9 cellular contexts compared by ENCODE assay signal in the genomic region with DNA sequence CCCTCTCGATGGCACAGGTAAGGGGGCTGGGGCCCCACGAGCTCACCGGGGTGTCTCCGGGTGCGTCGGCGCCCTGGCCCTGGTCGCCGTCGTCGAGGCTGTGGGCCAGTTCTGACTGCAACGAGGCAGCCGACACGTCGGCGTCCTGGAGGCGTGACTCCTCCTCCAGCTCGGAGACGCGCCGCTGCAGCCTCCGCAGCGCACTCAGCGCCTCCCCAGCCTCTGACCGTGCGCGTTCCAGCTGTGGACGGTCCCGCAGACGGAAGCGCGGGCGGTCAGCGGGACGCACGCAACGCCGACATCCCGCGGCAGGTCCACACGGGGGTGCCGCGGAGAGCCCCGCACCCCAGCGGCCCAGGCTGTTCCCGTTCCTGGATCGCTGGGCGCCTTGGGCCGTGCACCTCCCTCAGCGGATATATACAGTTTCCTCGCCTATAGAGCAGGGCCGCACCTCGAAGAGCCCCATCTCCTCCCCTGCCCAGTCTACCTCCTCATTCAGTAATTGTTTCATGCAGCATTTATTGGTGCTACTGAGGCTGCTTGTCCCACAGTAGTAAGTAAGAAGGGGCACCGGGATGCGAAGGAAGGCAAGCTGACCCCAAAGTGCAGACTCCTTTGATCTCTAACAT. TPM values are rescaled to one million over a fixed set of nuclear protein-coding genes. Genes with fewer than 3 reads are reported as not detected.
DNase-seq lines count a peak whose midpoint lies in the region; ATAC-seq and TF ChIP-seq lines count a peak whose summit lies in the region.
"Had no signal": no experiment of that assay in that cellular context is flagged by ENCODE, and none has a peak within 500 bp of the region (broad histone marks: within the 10 kb centered on the region; RNA-seq: fewer than 3 reads in every experiment).

No MANE protein-coding gene starts in this region.

- peaks cover 25% of the 10 kb centered on the region for H3K36me3 Mint-ChIP-seq in activated T-helper 2 cell treated with anti-CD3 and anti-CD28 coated beads, Interferon-gamma antibody, Interleukin-2, Interleukin-4, amounts not matched to agents 10 μg/mL and 5 μg/mL and 100 μg/mL, durations not matched to agents 14 hours and 24 hours and 36 hours (ENCODE audit: low read depth)
- peaks cover 4 to 12% (median 4%) of the 10 kb centered on the region in 3 donors for H3K36me3 Mint-ChIP-seq in immature natural killer cell

- 0 out of 2 replicates have a peak, but pooled peaks cover 7% of the 10 kb centered on the region for H3F3A ChIP-seq in GM23248 (ENCODE audit: insufficient read depth)

- H3K9me3 ChIP-seq in AG04450 (ENCODE audit: control insufficient read depth, insufficient read depth, low read length) (no peaks in the 10 kb centered on the region; the same call in 1 of the 2 replicates), GM23248 (ENCODE audit: low read depth) (no peaks in the 10 kb centered on the region)

- POLR2A ChIA-PET in AG04450 (lab: Yijun Ruan, JAX) = interaction anchor here (0.5 to 1.9 kb wide), 2 partner anchors 9 to 156 kb away, joined by 3 to 10 read pairs; partner anchors contain the start of gene TNFRSF12A

- H3K27ac ChIP-seq in AG04450 (ENCODE audit: low read depth, low read length) (no peak overlapping the region), GM23248 (no peak overlapping the region)

- DNase-seq in AG04450 (ENCODE audit: low read depth, low spot score) (no peak), GM23248 (peak; percentile 84), immature natural killer cell (no peak), NCI-H187 (lab: John Stamatoyannopoulos, UW) (no peak), DMS114 treated with DMSO at 0.1 percent for 48 hours (lab: John Stamatoyannopoulos, UW; ENCODE audit: unreplicated experiment) (no peak), GM19240 (ENCODE audit: insufficient read length, low spot score) (no peak)
- peak; percentile 52 for DNase-seq in activated T-helper 2 cell treated with anti-CD3 and anti-CD28 coated beads, Interferon-gamma antibody, Interleukin-2, Interleukin-4, amounts not matched to agents 10 μg/mL and 5 μg/mL and 100 μg/mL, durations not matched to agents 14 hours and 24 hours and 36 hours (ENCODE audit: low spot score)

- no peaks in the 10 kb centered on the region; the same call in 1 of the 2 replicates for H3K36me3 ChIP-seq in GM23248 (ENCODE audit: low read depth)

- ATAC-seq in HG02759 (IDR thresholded peaks at IDR 0.05; ENCODE audit: unreplicated experiment) = no peak
- ATAC-seq: sciatic nerve had no signal

- CTCF ChIA-PET in AG04450 (lab: Charles Lee) = interaction anchor here (1.0 to 2.2 kb wide), 4 partner anchors 10 to 100 kb away, joined by 3 to 12 read pairs (median 5); no protein-coding TSS in a partner anchor

- no peaks in the 10 kb centered on the region for H3K9me3 Mint-ChIP-seq in activated T-helper 2 cell treated with anti-CD3 and anti-CD28 coated beads, Interferon-gamma antibody, Interleukin-2, Interleukin-4, amounts not matched to agents 10 μg/mL and 5 μg/mL and 100 μg/mL, durations not matched to agents 14 hours and 24 hours and 36 hours
- H3K9me3 Mint-ChIP-seq in immature natural killer cell = peaks cover 0 to 1% (median 0%) of the 10 kb centered on the region in 6 donors

- H3K4me3 Mint-ChIP-seq in activated T-helper 2 cell treated with anti-CD3 and anti-CD28 coated beads, Interferon-gamma antibody, Interleukin-2, Interleukin-4, amounts not matched to agents 10 μg/mL and 5 μg/mL and 100 μg/mL, durations not matched to agents 14 hours and 24 hours and 36 hours (ENCODE audit: low read depth) = peak overlapping the region; percentile 66
- peak overlapping the region in 3 of 5 donors; percentile 1 to 68 (median 29) for H3K4me3 Mint-ChIP-seq in immature natural killer cell

- H4K20me1 ChIP-seq in GM23248 (ENCODE audit: insufficient read depth) = no peaks in the 10 kb centered on the region

- WGBS in GM23248 (ENCODE audit: low coverage in 1 of 2, low lambda C conversion rate in 2 of 2, missing lambda C conversion rate in 2 of 2), 2 experiments = 8 to 12% methylated on average over 41 to 50 of the region's 55 CpGs

- H3K4me1 Mint-ChIP-seq in activated T-helper 2 cell treated with anti-CD3 and anti-CD28 coated beads, Interferon-gamma antibody, Interleukin-2, Interleukin-4, amounts not matched to agents 10 μg/mL and 5 μg/mL and 100 μg/mL, durations not matched to agents 14 hours and 24 hours and 36 hours (ENCODE audit: low read depth) = peaks cover 23% of the 10 kb centered on the region
- peaks cover 6 to 11% of the 10 kb centered on the region in 2 donors for H3K4me1 Mint-ChIP-seq in immature natural killer cell

- intact Hi-C loops in activated T-helper 2 cell treated with anti-CD3 and anti-CD28 coated beads, Interferon-gamma antibody, Interleukin-2, Interleukin-4, amounts not matched to agents 10 μg/mL and 5 μg/mL and 100 μg/mL, durations not matched to agents 14 hours and 24 hours and 36 hours (cut with micrococcal nuclease) = loop anchor here (2.0 to 10.0 kb wide), 3 partner anchors 15 to 138 kb away; no protein-coding TSS in a partner anchor

- H3K27me3 Mint-ChIP-seq in activated T-helper 2 cell treated with anti-CD3 and anti-CD28 coated beads, Interferon-gamma antibody, Interleukin-2, Interleukin-4, amounts not matched to agents 10 μg/mL and 5 μg/mL and 100 μg/mL, durations not matched to agents 14 hours and 24 hours and 36 hours (ENCODE audit: low read depth) = peaks cover 26% of the 10 kb centered on the region
- peaks cover 12 to 23% (median 23%) of the 10 kb centered on the region in 3 donors for H3K27me3 Mint-ChIP-seq in immature natural killer cell (ENCODE audit: low read depth in 3 of 3)

- H3K4me1 ChIP-seq in GM23248 (ENCODE audit: insufficient read depth) = no peaks in the 10 kb centered on the region

- in situ Hi-C loops in GM23248 (cut with MboI) = no loop called here

- peak overlapping the region; percentile 17; the same call in 1 of the 2 replicates for H3K4me3 ChIP-seq in AG04450 (ENCODE audit: low read depth, low read length)
- H3K4me3 ChIP-seq in GM23248 = peak overlapping the region; percentile 50

- H2AFZ ChIP-seq in GM23248 = peak overlapping the region; percentile 57

- no peaks in the 10 kb centered on the region for H3K9me2 ChIP-seq in GM23248 (ENCODE audit: insufficient read depth)

- H3K27me3 ChIP-seq in AG04450 (ENCODE audit: control insufficient read depth, insufficient read depth, low read length) = peaks cover 46% of the 10 kb centered on the region
- 0 out of 2 replicates have a peak, but pooled peaks cover 7% of the 10 kb centered on the region for H3K27me3 ChIP-seq in GM23248 (replicated peaks; ENCODE audit: insufficient read depth)

- no peaks in the 10 kb centered on the region for H3K79me2 ChIP-seq in GM23248 (ENCODE audit: insufficient read depth)

- H3K4me2 ChIP-seq in GM23248 (ENCODE audit: unreplicated experiment) = peak overlapping the region; percentile 33

- H3K27ac Mint-ChIP-seq in activated T-helper 2 cell treated with anti-CD3 and anti-CD28 coated beads, Interferon-gamma antibody, Interleukin-2, Interleukin-4, amounts not matched to agents 10 μg/mL and 5 μg/mL and 100 μg/mL, durations not matched to agents 14 hours and 24 hours and 36 hours = peak overlapping the region; percentile 49
- no peak overlapping the region for H3K27ac Mint-ChIP-seq in immature natural killer cell

- TF ChIP-seq CTCF in AG04450 (IDR thresholded peaks at IDR 0.05; ENCODE audit: low read depth, low read length) = no peak

- H3K9ac ChIP-seq in GM23248 = peak overlapping the region; percentile 48; the same call in 1 of the 2 replicates

RNA-seq across cellular contexts. Expression of gene THOC6, which starts 5.8 kb away (rescaled TPM):
- polyA plus RNA-seq in AG04450 (2011; rRNA removed) (14.5 and 16.7 TPM in 2 replicates), GM23248 (2016; fragmentation: Nextera tagmentation; extraction: Ambion mirVana) (18.1 and 22.4 TPM in 2 replicates), immature natural killer cell (10 to 100 TPM; 40.1 to 45.4 (median 42.1) TPM)
- polyA minus RNA-seq in AG04450 (2011; rRNA and poly(A)+ RNA removed) = 18.8 and 22.4 TPM in 2 replicates
- 12.3 and 17.7 TPM in 2 replicates for total RNA-seq in GM23248 (2014; rRNA removed; shearing (Covaris generic))
- total RNA-seq in activated T-helper 2 cell treated with anti-CD3 and anti-CD28 coated beads, Interferon-gamma antibody, Interleukin-2, Interleukin-4, amounts not matched to agents 10 μg/mL and 5 μg/mL and 100 μg/mL, durations not matched to agents 14 hours and 24 hours and 36 hours = 59.0 and 59.1 TPM in 2 replicates

RNA-seq across cellular contexts. Expression of gene HCFC1R1, which starts 5.9 kb away (rescaled TPM):
- 51.6 and 73.4 TPM in 2 replicates for polyA plus RNA-seq in AG04450 (2011; rRNA removed)
- polyA minus RNA-seq in AG04450 (2011; rRNA and poly(A)+ RNA removed) = 29.6 and 42.1 TPM in 2 replicates
- total RNA-seq in GM23248 (2014; rRNA removed; shearing (Covaris generic)) = 5.8 and 7.2 TPM in 2 replicates
- polyA plus RNA-seq in GM23248 (2016; fragmentation: Nextera tagmentation; extraction: Ambion mirVana) = 53.2 and 60.4 TPM in 2 replicates
- total RNA-seq in activated T-helper 2 cell treated with anti-CD3 and anti-CD28 coated beads, Interferon-gamma antibody, Interleukin-2, Interleukin-4, amounts not matched to agents 10 μg/mL and 5 μg/mL and 100 μg/mL, durations not matched to agents 14 hours and 24 hours and 36 hours = 29.9 and 30.3 TPM in 2 replicates
- polyA plus RNA-seq in immature natural killer cell = 10 to 100 TPM; 17.2 to 37.3 (median 21.5) TPM

RNA-seq across cellular contexts. Expression of gene BICDL2, which starts 7.1 kb away (rescaled TPM):
- polyA plus RNA-seq in AG04450 (2011; rRNA removed) (not detected in 2 replicates), GM23248 (2016; fragmentation: Nextera tagmentation; extraction: Ambion mirVana) (0.30 and 0.63 TPM in 2 replicates), immature natural killer cell (not detected)
- not detected in 2 replicates for polyA minus RNA-seq in AG04450 (2011; rRNA and poly(A)+ RNA removed)
- total RNA-seq in GM23248 (2014; rRNA removed; shearing (Covaris generic)) = 0.11 TPM in 1 of 2 replicates, not detected in the other
- 0.71 and 0.84 TPM in 2 replicates for total RNA-seq in activated T-helper 2 cell treated with anti-CD3 and anti-CD28 coated beads, Interferon-gamma antibody, Interleukin-2, Interleukin-4, amounts not matched to agents 10 μg/mL and 5 μg/mL and 100 μg/mL, durations not matched to agents 14 hours and 24 hours and 36 hours

RNA-seq across cellular contexts. Expression of gene TNFRSF12A, which starts 9.4 kb away (rescaled TPM):
- 67.3 and 97.1 TPM in 2 replicates for polyA plus RNA-seq in AG04450 (2011; rRNA removed)
- 39.9 and 51.3 TPM in 2 replicates for polyA minus RNA-seq in AG04450 (2011; rRNA and poly(A)+ RNA removed)
- 700 and 735 TPM in 2 replicates for total RNA-seq in GM23248 (2014; rRNA removed; shearing (Covaris generic))
- 864 and 895 TPM in 2 replicates for polyA plus RNA-seq in GM23248 (2016; fragmentation: Nextera tagmentation; extraction: Ambion mirVana)
- 9.6 and 11.6 TPM in 2 replicates for total RNA-seq in activated T-helper 2 cell treated with anti-CD3 and anti-CD28 coated beads, Interferon-gamma antibody, Interleukin-2, Interleukin-4, amounts not matched to agents 10 μg/mL and 5 μg/mL and 100 μg/mL, durations not matched to agents 14 hours and 24 hours and 36 hours
- polyA plus RNA-seq in immature natural killer cell = 1 to 10 TPM; 1.2 to 1.4 (median 1.4) TPM

RNA-seq across cellular contexts. Expression of gene CLDN6, which starts 11.6 kb away (rescaled TPM):
- 0.07 and 0.10 TPM in 2 replicates for polyA plus RNA-seq in AG04450 (2011; rRNA removed)
- polyA minus RNA-seq in AG04450 (2011; rRNA and poly(A)+ RNA removed) = not detected in 2 replicates
- total RNA-seq in GM23248 (2014; rRNA removed; shearing (Covaris generic)) = not detected in 2 replicates
- polyA plus RNA-seq in GM23248 (2016; fragmentation: Nextera tagmentation; extraction: Ambion mirVana) = 0.32 and 0.33 TPM in 2 replicates
- not detected in 2 replicates for total RNA-seq in activated T-helper 2 cell treated with anti-CD3 and anti-CD28 coated beads, Interferon-gamma antibody, Interleukin-2, Interleukin-4, amounts not matched to agents 10 μg/mL and 5 μg/mL and 100 μg/mL, durations not matched to agents 14 hours and 24 hours and 36 hours
- not detected for polyA plus RNA-seq in immature natural killer cell
- total RNA-seq: sciatic nerve had no signal

Comparison
In these comparisons a context has a peak if more than half of its experiments do, and no peak if none do; other contexts are left out.
1. DNase-seq: peak in GM23248 (single experiment) and activated T-helper 2 cell treated with anti-CD3 and anti-CD28 coated beads, Interferon-gamma antibody, Interleukin-2, Interleukin-4, amounts not matched to agents 10 μg/mL and 5 μg/mL and 100 μg/mL, durations not matched to agents 14 hours and 24 hours and 36 hours (single experiment); none in AG04450 (single experiment), immature natural killer cell (0 of 3), NCI-H187 (0 of 2), DMS114 treated with DMSO at 0.1 percent for 48 hours (single experiment) and GM19240 (single experiment).